ENCODE assay signal across 16 cellular contexts in the genomic region with DNA sequence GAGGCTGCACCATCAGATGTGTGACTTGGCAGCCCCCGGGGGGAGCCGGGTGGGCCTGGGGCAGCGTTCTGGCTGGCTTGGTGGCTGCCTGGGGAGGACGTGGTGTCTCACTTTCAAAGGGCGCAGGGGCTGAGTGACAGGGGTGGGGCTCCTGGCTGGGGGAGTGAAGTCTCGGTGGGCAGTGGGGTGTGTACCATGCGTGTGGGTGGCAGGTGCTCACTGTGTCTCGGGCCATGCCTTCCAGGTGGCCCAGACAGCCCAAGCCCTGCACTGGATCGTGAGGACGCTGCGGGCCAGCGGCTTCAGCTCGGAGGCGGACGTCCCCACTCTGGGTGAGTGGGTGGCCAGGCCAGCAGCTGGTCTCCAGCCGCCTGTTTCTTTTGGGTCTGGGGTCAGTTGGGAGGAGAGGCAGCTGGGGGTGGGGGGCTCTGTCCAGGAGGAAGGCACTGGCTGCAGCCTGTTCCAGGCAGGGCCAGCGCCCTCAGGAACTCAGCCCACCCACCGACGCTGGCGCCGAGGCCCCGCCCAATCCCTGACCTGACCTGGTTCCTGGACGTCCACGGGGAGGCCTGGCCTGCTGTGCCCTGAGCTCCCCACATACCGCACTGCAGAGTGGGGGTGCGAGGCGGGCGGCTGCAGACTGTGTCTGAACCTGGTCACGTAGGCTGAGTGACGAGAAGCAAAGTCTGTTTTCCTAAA. TPM values are rescaled to one million over a fixed set of nuclear protein-coding genes. Genes with fewer than 3 reads are reported as not detected.
DNase-seq lines count a peak whose midpoint lies in the region; ATAC-seq, FAIRE-seq and TF ChIP-seq lines count a peak whose summit lies in the region.
"Had no signal": no experiment of that assay in that cellular context is flagged by ENCODE, and none has a peak within 500 bp of the region (broad histone marks: within the 10 kb centered on the region; RNA-seq: fewer than 3 reads in every experiment).

No MANE protein-coding gene starts in this region.

- peaks cover under 1% of the 10 kb centered on the region for H3K36me3 Mint-ChIP-seq in stimulated activated memory B cell treated with anti-CD40 and anti-IgM and Interleukin-4, amounts not matched to agents 10 μg/mL and 1 μg/mL and 100 μg/mL, for 72 hours

- no peaks in the 10 kb centered on the region for H3K27me3 ChIP-seq in RWPE2 (ENCODE audit: insufficient read depth, poor library complexity, severe bottlenecking)
- H3K27me3 ChIP-seq: ascending aorta, testis had no signal

- no peak for TF ChIP-seq CTCF in RWPE2 (IDR thresholded peaks at IDR 0.05; ENCODE audit: poor library complexity, severe bottlenecking)
- TF ChIP-seq CTCF in kidney (IDR thresholded peaks at IDR 0.05; ENCODE audit: borderline replicate concordance, extremely low read depth, insufficient read depth) = no peak

- H3K9me3 Mint-ChIP-seq in stimulated activated memory B cell treated with anti-CD40 and anti-IgM and Interleukin-4, amounts not matched to agents 10 μg/mL and 1 μg/mL and 100 μg/mL, for 72 hours = peaks cover 7% of the 10 kb centered on the region

- intact Hi-C loops in kidney (cut with DNase I) = no loop called here

- H3K36me3 ChIP-seq in RWPE2 (ENCODE audit: low read depth) = no peaks in the 10 kb centered on the region
- no peaks in the 10 kb centered on the region for H3K36me3 ChIP-seq in kidney (ENCODE audit: control insufficient read depth in 1 of 2, insufficient read depth in 2 of 2, low read length in 2 of 2)
- H3K36me3 ChIP-seq: ascending aorta had no signal

- no peaks in the 10 kb centered on the region for H3K27me3 Mint-ChIP-seq in stimulated activated memory B cell treated with anti-CD40 and anti-IgM and Interleukin-4, amounts not matched to agents 10 μg/mL and 1 μg/mL and 100 μg/mL, for 72 hours
- H3K27me3 Mint-ChIP-seq: activated B cell treated with CpG ODN at 0.5 μM for 24 hours had no signal

- H3K27ac ChIP-seq in RWPE2 (ENCODE audit: poor library complexity, severe bottlenecking) (no peak overlapping the region), kidney (ENCODE audit: low read depth in 2 of 2, low read length in 2 of 2) (no peak overlapping the region)
- H3K27ac ChIP-seq: ascending aorta, parathyroid adenoma, testis had no signal

- peak; percentile 28 for DNase-seq in activated CD4-positive, CD25-positive, alpha-beta regulatory T cell treated with anti-CD3 and anti-CD28 coated beads, Interleukin-2, amount 50 U/mL, for 72 hours
- DNase-seq in RWPE2 (ENCODE audit: low spot score) = peak; percentile 52
- peak; percentile 70 for DNase-seq in kidney
- no peak for DNase-seq in NCI-H2029 treated with DMSO at 0.1 percent for 48 hours (lab: John Stamatoyannopoulos, UW)
- DNase-seq in activated CD4-positive, alpha-beta T cell treated with anti-CD3 and anti-CD28 coated beads, Interleukin-2, amount 50 U/mL, for 1 hour = no peak
- no peak for DNase-seq in activated gamma-delta T cell treated with Interleukin-2 at 50 U/mL for 16 hours
- DNase-seq: 8988T, activated B cell treated with CpG ODN at 0.5 μM for 24 hours, testis had no signal

- H3K4me1 ChIP-seq in RWPE2 (ENCODE audit: insufficient read depth, poor library complexity, severe bottlenecking) (no peaks in the 10 kb centered on the region), kidney (ENCODE audit: control insufficient read depth in 1 of 2, insufficient read depth in 1 of 2, low read depth in 1 of 2, low read length in 2 of 2) (no peaks in the 10 kb centered on the region)
- H3K4me1 ChIP-seq: ascending aorta, parathyroid adenoma, testis had no signal

- no peak for ATAC-seq in activated CD4-positive, CD25-positive, alpha-beta regulatory T cell treated with anti-CD3 and anti-CD28 coated beads, Interleukin-2, amount 50 U/mL, for 24 hours
- no peak for ATAC-seq in RWPE2 (ENCODE audit: low read depth)
- ATAC-seq in stimulated activated memory B cell treated with anti-CD40 and anti-IgM and Interleukin-4, amounts not matched to agents 10 μg/mL and 1 μg/mL and 100 μg/mL, for 72 hours = no peak

- no peak overlapping the region for H3K9ac ChIP-seq in kidney (ENCODE audit: low read length in 2 of 2)
- H3K9ac ChIP-seq: parathyroid adenoma had no signal

- H3K9me3 ChIP-seq in RWPE2 (ENCODE audit: severe bottlenecking) = peaks cover 1% of the 10 kb centered on the region
- H3K9me3 ChIP-seq in kidney (ENCODE audit: control insufficient read depth in 1 of 2, low read length in 2 of 2) = peaks cover 0 to under 1% of the 10 kb centered on the region in 2 donors
- H3K9me3 ChIP-seq: testis had no signal

- peak overlapping the region; percentile 5 for H3K4me3 Mint-ChIP-seq in stimulated activated memory B cell treated with anti-CD40 and anti-IgM and Interleukin-4, amounts not matched to agents 10 μg/mL and 1 μg/mL and 100 μg/mL, for 72 hours
- H3K4me3 Mint-ChIP-seq: activated B cell treated with CpG ODN at 0.5 μM for 24 hours; T-helper 1 cell treated with Interleukin-12 subunit alpha and Interleukin-12 subunit beta and Interleukin-4 antibody, amounts not matched to agents 30 μg/mL and 1 μg/mL, for 36 hours had no signal

- peaks cover 11% of the 10 kb centered on the region for H3K4me1 Mint-ChIP-seq in stimulated activated memory B cell treated with anti-CD40 and anti-IgM and Interleukin-4, amounts not matched to agents 10 μg/mL and 1 μg/mL and 100 μg/mL, for 72 hours

- H3K4me3 ChIP-seq in RWPE2 (ENCODE audit: severe bottlenecking) = no peak overlapping the region
- no peak overlapping the region for H3K4me3 ChIP-seq in kidney (ENCODE audit: low read length in 2 of 2)
- H3K4me3 ChIP-seq: ascending aorta, testis had no signal

- FAIRE-seq in kidney (lab: Jason Lieb, UNC) = no peak
- FAIRE-seq: colon had no signal

- no peak overlapping the region for H3K27ac Mint-ChIP-seq in stimulated activated memory B cell treated with anti-CD40 and anti-IgM and Interleukin-4, amounts not matched to agents 10 μg/mL and 1 μg/mL and 100 μg/mL, for 72 hours
- H3K27ac Mint-ChIP-seq: activated B cell treated with CpG ODN at 0.5 μM for 24 hours; T-helper 1 cell treated with Interleukin-12 subunit alpha and Interleukin-12 subunit beta and Interleukin-4 antibody, amounts not matched to agents 30 μg/mL and 1 μg/mL, for 36 hours had no signal

RNA-seq across cellular contexts. Expression of gene LRRC3, which starts 30.6 kb away (rescaled TPM):
- total RNA-seq in kidney = 1.4 TPM
- polyA plus RNA-seq in kidney (ENCODE audit: insufficient read depth, low read depth, low replicate concordance) = 0.60 TPM
- total RNA-seq: LHCN-M2 had no signal

Comparison
In these comparisons a context has a peak if more than half of its experiments do, and no peak if none do; other contexts are left out.
1. DNase-seq: peak in activated CD4-positive, CD25-positive, alpha-beta regulatory T cell treated with anti-CD3 and anti-CD28 coated beads, Interleukin-2, amount 50 U/mL, for 72 hours (single experiment), RWPE2 (single experiment) and kidney (single experiment); none in NCI-H2029 treated with DMSO at 0.1 percent for 48 hours (single experiment), activated CD4-positive, alpha-beta T cell treated with anti-CD3 and anti-CD28 coated beads, Interleukin-2, amount 50 U/mL, for 1 hour (single experiment) and activated gamma-delta T cell treated with Interleukin-2 at 50 U/mL for 16 hours (single experiment).